ENCODE assay signal across 20 cellular contexts in genomic region chr12:99009654-99010296, GRCh38.
DNase-seq lines count a peak whose midpoint lies in the region; TF ChIP-seq lines count a peak whose summit lies in the region.
"Had no signal": no experiment of that assay in that cellular context is flagged by ENCODE, and none has a peak within 500 bp of the region (broad histone marks: within the 10 kb centered on the region; RNA-seq: fewer than 3 reads in every experiment).

No MANE protein-coding gene starts in this region.

- H3K27me3 ChIP-seq in neural progenitor cell (no peaks in the 10 kb centered on the region), H7 (ENCODE audit: control insufficient read depth, insufficient read depth, low read length) (no peaks in the 10 kb centered on the region)
- H3K27me3 ChIP-seq: SJCRH30 had no signal

- peaks cover 31% of the 10 kb centered on the region for H3K4me1 Mint-ChIP-seq in neural progenitor cell
- H3K4me1 Mint-ChIP-seq: CD8-positive, alpha-beta memory T cell had no signal

- H3K4me3 ChIP-seq in neural progenitor cell, result no peak overlapping the region
- H3K4me3 ChIP-seq in H7 (ENCODE audit: insufficient read depth, low read depth, low read length), result no peak overlapping the region
- H3K4me3 ChIP-seq: SJCRH30 had no signal

- H3K27me3 Mint-ChIP-seq in neural progenitor cell (ENCODE audit: insufficient read depth, low read depth), result peaks cover 2% of the 10 kb centered on the region

- no peaks in the 10 kb centered on the region for H3F3A ChIP-seq in neural progenitor cell (ENCODE audit: low read depth)

- H3K27ac ChIP-seq in caudate nucleus (ENCODE audit: low read depth, low read length) (peak overlapping the region; percentile 88), neural progenitor cell (no peak overlapping the region), substantia nigra (ENCODE audit: low read depth, low read length, poor library complexity, severe bottlenecking) (no peak overlapping the region)
- H3K27ac ChIP-seq: C4-2B, HL-60, SJCRH30 had no signal

- no peak for TF ChIP-seq CTCF in neural progenitor cell (IDR thresholded peaks at IDR 0.05)

- H3K4me1 ChIP-seq in neural progenitor cell, result peaks cover 6% of the 10 kb centered on the region
- H3K4me1 ChIP-seq: SJCRH30 had no signal

- peak; percentile 13 for DNase-seq in AG20443 (ENCODE audit: low spot score)
- peak; percentile 13 for DNase-seq in NCI-H69 (lab: John Stamatoyannopoulos, UW)
- DNase-seq in caudate nucleus (lab: John Stamatoyannopoulos, UW), result peak in 6 of 61 donors; percentile 19 to 62 (median 38)
- DNase-seq in neural progenitor cell (ENCODE audit: low spot score), result no peak
- DNase-seq in substantia nigra (lab: John Stamatoyannopoulos, UW), result no peak
- DNase-seq in activated CD4-positive, alpha-beta T cell treated with anti-CD3 and anti-CD28 coated beads, Interleukin-2, amount 50 U/mL, for 4 hours, result no peak
- no peak for DNase-seq in H7
- DNase-seq: Calu3; CD8-positive, alpha-beta memory T cell; HFFc6; KG1; MV-4-11; NCI-H1105 treated with DMSO at 0.1 percent for 48 hours; NCI-H2081; NCI-H2171; NCI-H345; NCI-H524 treated with DMSO at 0.1 percent for 48 hours; SJCRH30 had no signal

- H3K9me3 Mint-ChIP-seq in neural progenitor cell, result peaks cover 10% of the 10 kb centered on the region

- H3K9me3 ChIP-seq in neural progenitor cell (ENCODE audit: low read depth), result no peaks in the 10 kb centered on the region
- H3K9me3 ChIP-seq: SJCRH30 had no signal

- no peaks in the 10 kb centered on the region for H3K36me3 Mint-ChIP-seq in neural progenitor cell
- H3K36me3 Mint-ChIP-seq: CD8-positive, alpha-beta memory T cell had no signal

- H2AFZ ChIP-seq in neural progenitor cell (replicated peaks), result no peak overlapping the region

- H3K27ac Mint-ChIP-seq in neural progenitor cell, result peak overlapping the region; percentile 43
- H3K27ac Mint-ChIP-seq: CD8-positive, alpha-beta memory T cell; HFFc6 had no signal

- H3K36me3 ChIP-seq in neural progenitor cell (no peaks in the 10 kb centered on the region), H7 (replicated peaks; ENCODE audit: control insufficient read depth, insufficient read depth, low read length) (no peaks in the 10 kb centered on the region)
- H3K36me3 ChIP-seq: SJCRH30 had no signal

- no peak overlapping the region for H3K4me2 ChIP-seq in neural progenitor cell

- no peaks in the 10 kb centered on the region for H3K79me2 ChIP-seq in neural progenitor cell (ENCODE audit: low read depth)

- H3K4me3 Mint-ChIP-seq in neural progenitor cell, result no peak overlapping the region
- H3K4me3 Mint-ChIP-seq: CD8-positive, alpha-beta memory T cell; HFFc6 had no signal

- H4K20me1 ChIP-seq in neural progenitor cell (ENCODE audit: low read depth), result no peaks in the 10 kb centered on the region

- H3K9ac ChIP-seq in neural progenitor cell, result no peak overlapping the region

Comparison
In these comparisons a context has a peak if more than half of its experiments do, and no peak if none do; other contexts are left out.
1. DNase-seq: peak in AG20443 (single experiment) and NCI-H69 (single experiment); none in neural progenitor cell (single experiment), substantia nigra (0 of 49), activated CD4-positive, alpha-beta T cell treated with anti-CD3 and anti-CD28 coated beads, Interleukin-2, amount 50 U/mL, for 4 hours (0 of 2) and H7 (single experiment).